Comparison of ENCODE assay signal across 8 cellular contexts in the genomic region with DNA sequence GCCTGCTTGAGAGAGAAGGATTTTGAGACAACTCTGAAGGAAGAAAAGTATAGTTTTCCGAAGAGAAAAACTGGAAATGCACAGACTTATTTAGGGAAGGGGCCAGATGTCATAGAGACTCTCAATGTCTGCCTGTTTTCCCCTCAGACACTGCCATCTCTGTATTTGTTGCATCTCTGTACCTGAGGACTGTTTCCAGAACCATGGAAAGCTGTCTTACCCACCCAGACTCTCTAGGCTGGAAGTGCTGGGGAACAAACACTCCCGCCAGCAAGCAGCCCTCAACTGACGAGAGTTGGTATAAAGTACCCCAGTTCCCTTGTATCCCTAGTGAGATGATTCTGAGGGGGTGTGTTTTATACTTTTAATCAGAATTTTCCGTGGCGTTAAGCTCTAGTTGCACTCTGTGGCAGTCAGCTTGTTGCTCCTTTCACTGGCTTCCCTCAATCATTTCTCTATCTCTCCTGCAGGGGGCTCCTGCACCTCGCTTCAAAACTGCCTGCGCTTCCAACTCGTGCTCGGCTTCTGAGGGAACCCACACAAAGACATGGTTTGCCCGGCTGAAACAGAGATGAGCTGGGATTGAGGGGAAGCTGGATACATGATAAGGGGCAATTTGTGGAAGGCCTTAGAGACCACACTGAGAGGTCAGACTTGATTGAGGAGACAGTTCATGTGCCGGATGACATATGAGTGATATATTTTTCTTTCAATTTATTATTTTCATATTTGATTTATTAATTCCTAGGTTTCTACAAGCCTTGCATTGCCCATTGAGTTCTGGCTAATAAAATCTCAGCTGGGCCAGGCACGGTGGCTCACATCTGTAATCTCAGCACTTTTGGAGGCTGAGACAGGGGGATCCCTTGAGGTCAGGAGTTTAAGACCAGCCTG. TPM values are rescaled to one million over a fixed set of nuclear protein-coding genes. Genes with fewer than 3 reads are reported as not detected.
DNase-seq lines count a peak whose midpoint lies in the region; ATAC-seq and TF ChIP-seq lines count a peak whose summit lies in the region.

No MANE protein-coding gene starts in this region.

- H3K79me2 ChIP-seq in GM23338 (replicated peaks; ENCODE audit: insufficient read depth), result no peaks in the 10 kb centered on the region

- H3K4me2 ChIP-seq in GM23338, result no peak overlapping the region

- H3K27ac Mint-ChIP-seq in GM23338 (no peak overlapping the region), activated B cell treated with CpG ODN at 0.5 μM for 24 hours (no peak overlapping the region)

- H3F3A ChIP-seq in GM23338 (replicated peaks; ENCODE audit: low read depth), result no peaks in the 10 kb centered on the region

- peaks cover 28% of the 10 kb centered on the region for H3K27me3 ChIP-seq in AG04450 (ENCODE audit: control insufficient read depth, insufficient read depth, low read length)
- H3K27me3 ChIP-seq in GM23338 (ENCODE audit: insufficient read depth), result peaks cover 6% of the 10 kb centered on the region; the same call in 1 of the 2 replicates

- H3K36me3 Mint-ChIP-seq in GM23338 (ENCODE audit: low read depth) (no peaks in the 10 kb centered on the region), activated B cell treated with CpG ODN at 0.5 μM for 24 hours (ENCODE audit: low read depth) (no peaks in the 10 kb centered on the region)

- peak; percentile 96 for ATAC-seq in GM23338
- ATAC-seq in activated B cell treated with CpG ODN at 0.5 μM for 24 hours (ENCODE audit: low read depth), result peak; percentile 64
- ATAC-seq in HG02763 (IDR thresholded peaks at IDR 0.05; ENCODE audit: unreplicated experiment), result no peak

- POLR2A ChIA-PET in AG04450 (lab: Yijun Ruan, JAX), result no interaction called here
- POLR2A ChIA-PET in activated B cell treated with CpG ODN at 0.5 μM for 24 hours (lab: Charles Lee), result no interaction called here

- H3K4me3 Mint-ChIP-seq in GM23338 (peak overlapping the region; percentile 9), activated B cell treated with CpG ODN at 0.5 μM for 24 hours (peak overlapping the region; percentile 28)

- H3K4me1 Mint-ChIP-seq in GM23338, result peaks cover 5% of the 10 kb centered on the region; the same call in 2 of the 3 replicates
- H3K4me1 Mint-ChIP-seq in activated B cell treated with CpG ODN at 0.5 μM for 24 hours, result peaks cover 2% of the 10 kb centered on the region

- H3K4me1 ChIP-seq in GM23338 (ENCODE audit: insufficient read depth), result no peaks in the 10 kb centered on the region

- H2AFZ ChIP-seq in GM23338, result peak overlapping the region; percentile 69

- CTCF ChIA-PET in AG04450 (lab: Charles Lee) (interaction anchor here (0.6 to 3.1 kb wide), 72 partner anchors 8 to 817 kb away, joined by 3 to 69 read pairs (median 4); no protein-coding TSS in a partner anchor), activated B cell treated with CpG ODN at 0.5 μM for 24 hours (lab: Charles Lee) (interaction anchor here (0.8 to 1.9 kb wide), 13 partner anchors 8 to 772 kb away, joined by 3 to 18 read pairs (median 3); no protein-coding TSS in a partner anchor)

- H3K9me2 ChIP-seq in GM23338 (ENCODE audit: insufficient read depth), result 0 out of 2 replicates have a peak, but pooled peaks cover 3% of the 10 kb centered on the region

- TF ChIP-seq CTCF in AG04450 (IDR thresholded peaks at IDR 0.05; ENCODE audit: low read depth, low read length) (peak; percentile 94), GM23338 (conservative IDR thresholded peaks at IDR 0.05; ENCODE audit: low read depth in 2 of 2) (peak; percentile 84 to 90), activated B cell treated with CpG ODN at 0.5 μM for 24 hours (IDR thresholded peaks at IDR 0.05) (peak; percentile 52)

- H4K20me1 ChIP-seq in GM23338 (replicated peaks; ENCODE audit: insufficient read depth), result no peaks in the 10 kb centered on the region

- peaks cover 4% of the 10 kb centered on the region for H3K27me3 Mint-ChIP-seq in GM23338 (ENCODE audit: insufficient read depth, low read depth, poor library complexity)
- peaks cover 22% of the 10 kb centered on the region for H3K27me3 Mint-ChIP-seq in activated B cell treated with CpG ODN at 0.5 μM for 24 hours

- DNase-seq in AG04450 (ENCODE audit: low read depth, low spot score), result peak; percentile 32
- DNase-seq in GM23338 (ENCODE audit: low spot score), result peak; percentile 90
- DNase-seq in NCI-H2227 treated with DMSO at 0.1 percent for 48 hours (lab: John Stamatoyannopoulos, UW), result peak; percentile 76
- peak; percentile 25 for DNase-seq in activated B cell treated with CpG ODN at 0.5 μM for 24 hours
- peak in 57 of 61 donors; percentile 3 to 88 (median 55) for DNase-seq in caudate nucleus (lab: John Stamatoyannopoulos, UW)
- peak; percentile 82 for DNase-seq in kidney glomerular epithelial cell (lab: John Stamatoyannopoulos, UW)
- peak; percentile 56 for DNase-seq in stimulated activated CD4-positive, alpha-beta T cell treated with anti-CD3 and anti-CD28 coated beads, Interleukin-1b, Interleukin-23, amount 100 ng/mL, for 48 hours

- no peak overlapping the region for H3K4me3 ChIP-seq in AG04450 (ENCODE audit: low read depth, low read length)
- H3K4me3 ChIP-seq in GM23338, result 0 out of 2 replicates have a peak overlapping the region, but pooled peaks have one; percentile 35

- no peaks in the 10 kb centered on the region for H3K9me3 Mint-ChIP-seq in GM23338
- H3K9me3 Mint-ChIP-seq in activated B cell treated with CpG ODN at 0.5 μM for 24 hours, result no peaks in the 10 kb centered on the region

- no peaks in the 10 kb centered on the region for H3K9me3 ChIP-seq in AG04450 (ENCODE audit: control insufficient read depth, insufficient read depth, low read length)

- H3K36me3 ChIP-seq in GM23338 (ENCODE audit: insufficient read depth), result no peaks in the 10 kb centered on the region

- H3K27ac ChIP-seq in AG04450 (ENCODE audit: low read depth, low read length), result no peak overlapping the region
- no peak overlapping the region for H3K27ac ChIP-seq in GM23338 (ENCODE audit: low read depth)
- H3K27ac ChIP-seq in caudate nucleus (ENCODE audit: low read depth, low read length), result no peak overlapping the region

- intact Hi-C loops in activated B cell treated with CpG ODN at 0.5 μM for 24 hours (cut with micrococcal nuclease), result loop anchor here (1.0 to 5.0 kb wide), 5 partner anchors 101 to 866 kb away; no protein-coding TSS in a partner anchor

TF ChIP-seq in GM23338, 12 proteins besides CTCF, POLR2A, EP300 and RAD21 (continues in another document):
- TF ChIP-seq, protein P1, sequence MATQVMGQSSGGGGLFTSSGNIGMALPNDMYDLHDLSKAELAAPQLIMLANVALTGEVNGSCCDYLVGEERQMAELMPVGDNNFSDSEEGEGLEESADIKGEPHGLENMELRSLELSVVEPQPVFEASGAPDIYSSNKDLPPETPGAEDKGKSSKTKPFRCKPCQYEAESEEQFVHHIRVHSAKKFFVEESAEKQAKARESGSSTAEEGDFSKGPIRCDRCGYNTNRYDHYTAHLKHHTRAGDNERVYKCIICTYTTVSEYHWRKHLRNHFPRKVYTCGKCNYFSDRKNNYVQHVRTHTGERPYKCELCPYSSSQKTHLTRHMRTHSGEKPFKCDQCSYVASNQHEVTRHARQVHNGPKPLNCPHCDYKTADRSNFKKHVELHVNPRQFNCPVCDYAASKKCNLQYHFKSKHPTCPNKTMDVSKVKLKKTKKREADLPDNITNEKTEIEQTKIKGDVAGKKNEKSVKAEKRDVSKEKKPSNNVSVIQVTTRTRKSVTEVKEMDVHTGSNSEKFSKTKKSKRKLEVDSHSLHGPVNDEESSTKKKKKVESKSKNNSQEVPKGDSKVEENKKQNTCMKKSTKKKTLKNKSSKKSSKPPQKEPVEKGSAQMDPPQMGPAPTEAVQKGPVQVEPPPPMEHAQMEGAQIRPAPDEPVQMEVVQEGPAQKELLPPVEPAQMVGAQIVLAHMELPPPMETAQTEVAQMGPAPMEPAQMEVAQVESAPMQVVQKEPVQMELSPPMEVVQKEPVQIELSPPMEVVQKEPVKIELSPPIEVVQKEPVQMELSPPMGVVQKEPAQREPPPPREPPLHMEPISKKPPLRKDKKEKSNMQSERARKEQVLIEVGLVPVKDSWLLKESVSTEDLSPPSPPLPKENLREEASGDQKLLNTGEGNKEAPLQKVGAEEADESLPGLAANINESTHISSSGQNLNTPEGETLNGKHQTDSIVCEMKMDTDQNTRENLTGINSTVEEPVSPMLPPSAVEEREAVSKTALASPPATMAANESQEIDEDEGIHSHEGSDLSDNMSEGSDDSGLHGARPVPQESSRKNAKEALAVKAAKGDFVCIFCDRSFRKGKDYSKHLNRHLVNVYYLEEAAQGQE (IDR thresholded peaks at IDR 0.05; ENCODE audit: unreplicated experiment), result no peak

RNA-seq across cellular contexts. Expression of gene CLPB, which starts 36.9 kb away (rescaled TPM):
- polyA plus RNA-seq in AG04450 (2011; rRNA removed), result 18.9 and 19.2 TPM in 2 replicates
- polyA minus RNA-seq in AG04450 (2011; rRNA and poly(A)+ RNA removed), result 47.3 and 55.0 TPM in 2 replicates
- 24.7 and 32.7 TPM in 2 replicates for total RNA-seq in GM23338 (2014; rRNA removed; shearing (Covaris generic))
- polyA plus RNA-seq in GM23338 (2016; fragmentation: Nextera tagmentation; extraction: Ambion mirVana), result 11.0 and 12.6 TPM in 2 replicates
- 25.7 and 28.8 TPM in 2 replicates for total RNA-seq in activated B cell treated with CpG ODN at 0.5 μM for 24 hours

Comparison
In these comparisons a context has a peak if more than half of its experiments do, and no peak if none do; other contexts are left out.
1. DNase-seq: peak in every context shown above with its lines; median percentile 90 in GM23338; 82 in kidney glomerular epithelial cell; 76 in NCI-H2227 treated with DMSO at 0.1 percent for 48 hours; 56 in stimulated activated CD4-positive, alpha-beta T cell treated with anti-CD3 and anti-CD28 coated beads, Interleukin-1b, Interleukin-23, amount 100 ng/mL, for 48 hours; 55 in caudate nucleus; 32 in AG04450; 25 in activated B cell treated with CpG ODN at 0.5 μM for 24 hours.